ENCODE assay signal across 8 cellular contexts in the genomic region with DNA sequence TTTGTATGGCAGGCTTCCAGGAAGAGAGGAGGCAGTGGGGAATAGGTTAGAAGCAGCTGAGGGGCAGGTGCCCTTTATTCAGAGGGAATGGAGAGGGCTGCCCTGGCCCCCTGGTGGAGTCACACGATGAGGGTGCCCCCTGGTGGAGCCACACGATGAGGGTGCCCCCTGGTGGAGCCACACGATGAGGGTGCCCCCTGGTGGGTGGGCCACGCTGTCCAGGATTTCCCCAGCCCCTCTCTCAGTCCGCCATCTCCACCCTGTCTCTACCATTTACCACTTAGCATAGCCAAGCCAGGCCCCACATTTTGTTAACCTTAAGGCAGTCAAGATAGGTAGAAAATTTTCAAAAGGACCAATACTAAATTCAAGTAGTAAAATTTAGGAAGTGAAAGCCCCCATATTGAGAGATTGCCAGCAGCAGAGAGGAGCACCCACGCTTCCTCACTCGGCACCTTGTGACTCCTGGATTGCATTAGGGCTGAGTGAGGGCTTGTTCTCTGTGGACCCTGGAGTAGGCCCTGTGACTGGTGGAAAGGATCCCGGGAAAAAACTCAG. TPM values are rescaled to one million over a fixed set of nuclear protein-coding genes. Genes with fewer than 3 reads are reported as not detected.
A peak's percentile ranks its signal among the peaks of the same experiment; 100 is the strongest.
DNase-seq lines count a peak whose midpoint lies in the region; ATAC-seq and TF ChIP-seq lines count a peak whose summit lies in the region.

No MANE protein-coding gene starts in this region.

- H3K27ac ChIP-seq in body of pancreas, result no peak overlapping the region
- H3K27ac ChIP-seq in upper lobe of right lung, result no peak overlapping the region

- no peaks in the 10 kb centered on the region for H3K4me1 ChIP-seq in body of pancreas
- no peaks in the 10 kb centered on the region for H3K4me1 ChIP-seq in upper lobe of right lung

- H3K4me3 ChIP-seq in body of pancreas, result no peak overlapping the region
- no peak overlapping the region for H3K4me3 ChIP-seq in upper lobe of right lung

- intact Hi-C loops in body of pancreas (cut with DNase I), result no loop called here
- intact Hi-C loops in upper lobe of right lung (cut with DNase I), result no loop called here

- no peak for TF ChIP-seq POLR2A in body of pancreas (IDR thresholded peaks at IDR 0.05)

- TF ChIP-seq CTCF in body of pancreas (IDR thresholded peaks at IDR 0.05) (peak; percentile 33 to 98 (median 62)), upper lobe of right lung (IDR thresholded peaks at IDR 0.05) (peak; percentile 57)

- no peaks in the 10 kb centered on the region for H3K36me3 ChIP-seq in body of pancreas (replicated peaks in 1 of 2; ENCODE audit: insufficient read depth in 1 of 2, low read depth in 2 of 2)
- H3K36me3 ChIP-seq in upper lobe of right lung, result no peaks in the 10 kb centered on the region

- 46 to 57% methylated on average over 6 to 8 of the region's 8 CpGs for WGBS in body of pancreas, 2 donors

- H3K9me3 ChIP-seq in body of pancreas (no peaks in the 10 kb centered on the region), upper lobe of right lung (no peaks in the 10 kb centered on the region)

- ATAC-seq in GM18498 (IDR thresholded peaks at IDR 0.05; ENCODE audit: unreplicated experiment), result peak; percentile 66
- peak; percentile 57 for ATAC-seq in HG03139 (IDR thresholded peaks at IDR 0.05; ENCODE audit: unreplicated experiment)
- no peak for ATAC-seq in body of pancreas
- ATAC-seq in upper lobe of right lung, result peak; percentile 87

- peak; percentile 55 for DNase-seq in 8988T
- DNase-seq in SK-N-DZ (ENCODE audit: low spot score), result peak; percentile 13
- DNase-seq in body of pancreas, result peak in 3 of 4 donors; percentile 5 to 76 (median 21)
- DNase-seq in lung microvascular endothelial cell (ENCODE audit: low read depth in 2 of 2), result peak; percentile 35 to 42
- peak; percentile 68 for DNase-seq in upper lobe of right lung
- no peak for DNase-seq in NCI-H524 treated with DMSO at 0.1 percent for 48 hours (lab: John Stamatoyannopoulos, UW)

- H3K27me3 ChIP-seq in body of pancreas (no peaks in the 10 kb centered on the region), upper lobe of right lung (no peaks in the 10 kb centered on the region)

RNA-seq across cellular contexts. Expression of gene FAM228A, which starts 10.4 kb away (rescaled TPM):
- 0.31 TPM in 1 of 2 replicates, not detected in the other for polyA plus RNA-seq in SK-N-DZ (2014; cell fraction: cytosol; rRNA removed)
- not detected in 2 replicates for polyA plus RNA-seq in SK-N-DZ (2014; cell fraction: nucleus; rRNA removed)
- total RNA-seq in body of pancreas (not detected), lung microvascular endothelial cell (under 0.01 and 0.20 TPM in 2 replicates), upper lobe of right lung (0.64 TPM)

RNA-seq across cellular contexts. Expression of gene FAM228B, which starts 41.2 kb away (rescaled TPM):
- polyA plus RNA-seq in SK-N-DZ (2014; cell fraction: cytosol; rRNA removed), result 13.0 and 30.7 TPM in 2 replicates
- 22.4 and 48.0 TPM in 2 replicates for polyA plus RNA-seq in SK-N-DZ (2014; cell fraction: nucleus; rRNA removed)
- total RNA-seq in body of pancreas (10 to 100 TPM in 1 of 2 donors, 1 to 10 TPM in 1; 6.5 to 56.7 TPM), lung microvascular endothelial cell (2.4 and 8.3 TPM in 2 replicates), upper lobe of right lung (28.4 TPM)

RNA-seq across cellular contexts. Expression of gene PFN4, which starts 41.4 kb away (rescaled TPM):
- polyA plus RNA-seq in SK-N-DZ (2014; cell fraction: cytosol; rRNA removed), result 1.9 and 2.1 TPM in 2 replicates
- polyA plus RNA-seq in SK-N-DZ (2014; cell fraction: nucleus; rRNA removed), result 0.37 and 1.4 TPM in 2 replicates
- not detected for total RNA-seq in body of pancreas
- total RNA-seq in lung microvascular endothelial cell, result under 0.01 and 0.20 TPM in 2 replicates
- 1.5 TPM for total RNA-seq in upper lobe of right lung
